Comparison of ENCODE assay signal across 17 cellular contexts in the genomic region with DNA sequence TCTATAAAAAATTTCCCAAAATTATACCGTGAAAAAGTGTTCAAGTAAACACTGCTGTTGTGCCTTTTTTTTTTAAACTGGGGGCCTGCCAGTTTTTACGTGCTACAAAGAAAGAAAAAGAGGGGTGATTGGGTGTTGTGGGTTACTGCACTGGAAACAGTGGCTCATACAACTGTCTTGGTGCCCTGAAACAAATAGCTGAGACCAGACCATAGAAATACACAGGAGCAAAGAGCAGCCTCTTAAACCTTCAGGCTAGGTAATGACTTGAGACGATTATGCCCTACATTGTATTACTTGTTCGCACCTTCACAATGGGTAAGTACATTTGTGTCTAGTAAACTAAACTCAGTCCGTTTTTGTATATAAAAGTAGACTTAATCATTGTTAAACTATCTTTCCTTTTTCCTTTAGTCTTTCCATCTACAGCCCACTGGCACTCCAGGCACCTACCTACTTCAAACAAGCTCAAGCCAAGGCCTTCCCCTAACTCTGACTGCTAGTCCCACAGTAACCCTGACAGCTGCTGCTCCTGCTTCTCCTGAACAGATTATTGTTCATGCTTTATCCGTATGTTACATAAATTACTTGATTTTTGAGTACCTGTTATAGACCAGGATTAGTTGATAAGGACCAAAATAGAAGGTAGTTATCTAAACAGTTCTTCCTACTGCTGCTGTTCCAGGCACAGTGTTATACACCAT. TPM values are rescaled to one million over a fixed set of nuclear protein-coding genes. Genes with fewer than 3 reads are reported as not detected.
DNase-seq lines count a peak whose midpoint lies in the region; ATAC-seq, FAIRE-seq and TF ChIP-seq lines count a peak whose summit lies in the region.
"Had no signal": no experiment of that assay in that cellular context is flagged by ENCODE, and none has a peak within 500 bp of the region (broad histone marks: within the 10 kb centered on the region; RNA-seq: fewer than 3 reads in every experiment).

No MANE protein-coding gene starts in this region.

- POLR2A ChIA-PET in CD4-positive, alpha-beta memory T cell (lab: Charles Lee; ENCODE audit: partially characterized antibody), result interaction anchor here (1.0 to 4.5 kb wide), 6 partner anchors 11 to 40 kb away, joined by 3 to 25 read pairs (median 6); a partner anchor contains a TSS
- POLR2A ChIA-PET in naive thymus-derived CD8-positive, alpha-beta T cell (lab: Charles Lee), result interaction anchor here (0.9 to 2.8 kb wide), 3 partner anchors 9 to 27 kb away, joined by 3 to 16 read pairs (median 8); a partner anchor contains a TSS

- intact Hi-C loops in CD4-positive, alpha-beta memory T cell (cut with micrococcal nuclease), result no loop called here
- intact Hi-C loops in activated T-helper 1 cell treated with anti-CD3 and anti-CD28 coated beads, Interleukin-12 subunit alpha, Interleukin-12 subunit beta, Interleukin-2, Interleukin-4 antibody, amounts not matched to agents 30 ng/mL and 10 ng/mL and 1 ng/mL, durations not matched to agents 14 hours and 24 hours and 36 hours (cut with micrococcal nuclease), result no loop called here
- intact Hi-C loops in upper lobe of right lung (cut with DNase I), result no loop called here
- intact Hi-C loops in prostate gland (cut with DNase I), result no loop called here

- peaks cover 55% of the 10 kb centered on the region for H3K36me3 ChIP-seq in CD4-positive, alpha-beta memory T cell (ENCODE audit: insufficient read depth, low read length)
- H3K36me3 ChIP-seq in upper lobe of right lung (peaks cover 99% of the 10 kb centered on the region), prostate gland (no peaks in the 10 kb centered on the region)

- H3K27me3 ChIP-seq in CD4-positive, alpha-beta memory T cell (ENCODE audit: insufficient read depth, low read length), result no peaks in the 10 kb centered on the region
- H3K27me3 ChIP-seq in upper lobe of right lung (no peaks in the 10 kb centered on the region), prostate gland (replicated peaks; ENCODE audit: insufficient read depth) (no peaks in the 10 kb centered on the region)

- FAIRE-seq in GM12892 (lab: Jason Lieb, UNC), result peak; percentile 67

- no peak overlapping the region for H3K27ac ChIP-seq in CD4-positive, alpha-beta memory T cell (ENCODE audit: low read depth, low read length)
- H3K27ac ChIP-seq in upper lobe of right lung, result no peak overlapping the region
- H3K27ac ChIP-seq in prostate gland, result no peak overlapping the region
- H3K27ac ChIP-seq: KMS-11, left ventricle myocardium inferior had no signal

- no peaks in the 10 kb centered on the region for H3K9me3 ChIP-seq in CD4-positive, alpha-beta memory T cell (ENCODE audit: control insufficient read depth in 1 of 2, low read length in 2 of 2)
- no peaks in the 10 kb centered on the region for H3K9me3 ChIP-seq in upper lobe of right lung
- H3K9me3 ChIP-seq in prostate gland, result no peaks in the 10 kb centered on the region
- H3K9me3 ChIP-seq: left ventricle myocardium inferior had no signal

- CTCF ChIA-PET in CD4-positive, alpha-beta memory T cell (lab: Charles Lee; ENCODE audit: partially characterized antibody), result interaction anchor here (0.8 to 1.5 kb wide), 3 partner anchors 11 to 23 kb away, joined by 3 to 5 read pairs (median 3); no protein-coding TSS in a partner anchor

- no peak for DNase-seq in CD4-positive, alpha-beta memory T cell
- DNase-seq in GM12892 (ENCODE audit: insufficient read length) (no peak), upper lobe of right lung (no peak), prostate gland (ENCODE audit: low spot score) (no peak)
- DNase-seq in activated T-helper 1 cell treated with anti-CD3 and anti-CD28 coated beads, Interleukin-12 subunit alpha, Interleukin-12 subunit beta, Interleukin-2, Interleukin-4 antibody, amounts not matched to agents 30 ng/mL and 10 ng/mL and 1 ng/mL, durations not matched to agents 14 hours and 24 hours and 36 hours (ENCODE audit: low spot score), result no peak
- DNase-seq in naive thymus-derived CD8-positive, alpha-beta T cell, result no peak
- DNase-seq: activated T-cell treated with anti-CD3 and anti-CD28 coated beads, Interleukin-2, amount 50 U/mL, for 4 hours; DMS153; foreskin melanocyte; H7; left ventricle myocardium inferior; NCI-H510A treated with DMSO at 0.1 percent for 48 hours; SHP77; stimulated activated CD4-positive, alpha-beta T cell treated with anti-CD3 and anti-CD28 coated beads, Interleukin-1b, Interleukin-23, amount 100 ng/mL, for 48 hours; T-helper 9 cell had no signal

- TF ChIP-seq CTCF in upper lobe of right lung (IDR thresholded peaks at IDR 0.05) (no peak), prostate gland (IDR thresholded peaks at IDR 0.05) (no peak)

- H3K27ac Mint-ChIP-seq in CD4-positive, alpha-beta memory T cell, result peak overlapping the region; percentile 32 to 89 (median 52)
- H3K27ac Mint-ChIP-seq in activated T-helper 1 cell treated with anti-CD3 and anti-CD28 coated beads, Interleukin-12 subunit alpha, Interleukin-12 subunit beta, Interleukin-2, Interleukin-4 antibody, amounts not matched to agents 30 ng/mL and 10 ng/mL and 1 ng/mL, durations not matched to agents 14 hours and 24 hours and 36 hours, result peak overlapping the region; percentile 32
- peak overlapping the region; percentile 10 to 87 (median 74) for H3K27ac Mint-ChIP-seq in naive thymus-derived CD8-positive, alpha-beta T cell

- peaks cover 23 to 35% (median 27%) of the 10 kb centered on the region in 4 donors for H3K4me1 Mint-ChIP-seq in CD4-positive, alpha-beta memory T cell
- peaks cover 17% of the 10 kb centered on the region for H3K4me1 Mint-ChIP-seq in activated T-helper 1 cell treated with anti-CD3 and anti-CD28 coated beads, Interleukin-12 subunit alpha, Interleukin-12 subunit beta, Interleukin-2, Interleukin-4 antibody, amounts not matched to agents 30 ng/mL and 10 ng/mL and 1 ng/mL, durations not matched to agents 14 hours and 24 hours and 36 hours (ENCODE audit: low read depth)
- H3K4me1 Mint-ChIP-seq in naive thymus-derived CD8-positive, alpha-beta T cell, result peaks cover 22 to 45% (median 37%) of the 10 kb centered on the region in 4 donors

- H3K4me3 ChIP-seq in CD4-positive, alpha-beta memory T cell (ENCODE audit: low read length in 2 of 2), result no peak overlapping the region
- no peak overlapping the region for H3K4me3 ChIP-seq in upper lobe of right lung
- H3K4me3 ChIP-seq in prostate gland, result no peak overlapping the region
- H3K4me3 ChIP-seq: left ventricle myocardium inferior had no signal

- no peak overlapping the region for H3K4me3 Mint-ChIP-seq in CD4-positive, alpha-beta memory T cell
- no peak overlapping the region for H3K4me3 Mint-ChIP-seq in activated T-helper 1 cell treated with anti-CD3 and anti-CD28 coated beads, Interleukin-12 subunit alpha, Interleukin-12 subunit beta, Interleukin-2, Interleukin-4 antibody, amounts not matched to agents 30 ng/mL and 10 ng/mL and 1 ng/mL, durations not matched to agents 14 hours and 24 hours and 36 hours
- H3K4me3 Mint-ChIP-seq in naive thymus-derived CD8-positive, alpha-beta T cell, result no peak overlapping the region
- H3K4me3 Mint-ChIP-seq: activated T-cell treated with anti-CD3 and anti-CD28 coated beads, Interleukin-2, amount 50 U/mL, for 4 hours had no signal

- peak; percentile 53; the same call in 1 of the 2 replicates for TF ChIP-seq POLR2A in GM12892 (IDR thresholded peaks at IDR 0.05; ENCODE audit: low read depth, low read length)
- no peak for TF ChIP-seq POLR2A in prostate gland (IDR thresholded peaks at IDR 0.05)

- no peaks in the 10 kb centered on the region for H3K27me3 Mint-ChIP-seq in CD4-positive, alpha-beta memory T cell
- no peaks in the 10 kb centered on the region for H3K27me3 Mint-ChIP-seq in activated T-helper 1 cell treated with anti-CD3 and anti-CD28 coated beads, Interleukin-12 subunit alpha, Interleukin-12 subunit beta, Interleukin-2, Interleukin-4 antibody, amounts not matched to agents 30 ng/mL and 10 ng/mL and 1 ng/mL, durations not matched to agents 14 hours and 24 hours and 36 hours (ENCODE audit: insufficient read depth)
- H3K27me3 Mint-ChIP-seq in naive thymus-derived CD8-positive, alpha-beta T cell, result no peaks in the 10 kb centered on the region

- 65% methylated on average over 6 of the region's 6 CpGs for WGBS in prostate gland

- peak; percentile 14 to 24 for ATAC-seq in naive thymus-derived CD8-positive, alpha-beta T cell
- no peak for ATAC-seq in upper lobe of right lung
- no peak for ATAC-seq in HG03442 (IDR thresholded peaks at IDR 0.05; ENCODE audit: unreplicated experiment)
- ATAC-seq: activated T-cell treated with anti-CD3 and anti-CD28 coated beads, Interleukin-2, amount 50 U/mL, for 4 hours had no signal

- H3K9me3 Mint-ChIP-seq in CD4-positive, alpha-beta memory T cell, result no peaks in the 10 kb centered on the region
- no peaks in the 10 kb centered on the region for H3K9me3 Mint-ChIP-seq in activated T-helper 1 cell treated with anti-CD3 and anti-CD28 coated beads, Interleukin-12 subunit alpha, Interleukin-12 subunit beta, Interleukin-2, Interleukin-4 antibody, amounts not matched to agents 30 ng/mL and 10 ng/mL and 1 ng/mL, durations not matched to agents 14 hours and 24 hours and 36 hours
- no peaks in the 10 kb centered on the region for H3K9me3 Mint-ChIP-seq in naive thymus-derived CD8-positive, alpha-beta T cell
- H3K9me3 Mint-ChIP-seq: activated T-cell treated with anti-CD3 and anti-CD28 coated beads, Interleukin-2, amount 50 U/mL, for 4 hours had no signal

- peaks cover 41 to 84% of the 10 kb centered on the region in 2 donors for H3K36me3 Mint-ChIP-seq in CD4-positive, alpha-beta memory T cell
- peaks cover 57% of the 10 kb centered on the region for H3K36me3 Mint-ChIP-seq in activated T-helper 1 cell treated with anti-CD3 and anti-CD28 coated beads, Interleukin-12 subunit alpha, Interleukin-12 subunit beta, Interleukin-2, Interleukin-4 antibody, amounts not matched to agents 30 ng/mL and 10 ng/mL and 1 ng/mL, durations not matched to agents 14 hours and 24 hours and 36 hours (ENCODE audit: low read depth)
- peaks cover 0 to 83% (median 13%) of the 10 kb centered on the region in 3 donors for H3K36me3 Mint-ChIP-seq in naive thymus-derived CD8-positive, alpha-beta T cell

- H3K4me1 ChIP-seq in CD4-positive, alpha-beta memory T cell (ENCODE audit: insufficient read depth, low read length), result peaks cover 10% of the 10 kb centered on the region
- H3K4me1 ChIP-seq in upper lobe of right lung (no peaks in the 10 kb centered on the region), prostate gland (replicated peaks) (no peaks in the 10 kb centered on the region)
- H3K4me1 ChIP-seq: left ventricle myocardium inferior had no signal

RNA-seq across cellular contexts. Expression of a gene that starts 26.6 kb away (rescaled TPM):
- total RNA-seq in CD4-positive, alpha-beta memory T cell, result 100 to 1,000 TPM; 103 to 105 TPM
- polyA plus RNA-seq in CD4-positive, alpha-beta memory T cell, result 10 to 100 TPM; 81.3 to 90.4 TPM
- 125 TPM for polyA plus RNA-seq in GM12892 (2012; ENCODE audit: missing spikeins)
- 49.2 and 50.5 TPM in 2 replicates for total RNA-seq in activated T-helper 1 cell treated with anti-CD3 and anti-CD28 coated beads, Interleukin-12 subunit alpha, Interleukin-12 subunit beta, Interleukin-2, Interleukin-4 antibody, amounts not matched to agents 30 ng/mL and 10 ng/mL and 1 ng/mL, durations not matched to agents 14 hours and 24 hours and 36 hours
- total RNA-seq in naive thymus-derived CD8-positive, alpha-beta T cell, result 100 to 1,000 TPM; 136 to 138 TPM
- 10 to 100 TPM; 79.3 to 89.5 (median 82.0) TPM for polyA plus RNA-seq in naive thymus-derived CD8-positive, alpha-beta T cell
- total RNA-seq in upper lobe of right lung (108 TPM), prostate gland (10 to 100 TPM; 23.3 to 39.7 TPM)

RNA-seq across cellular contexts. Expression of a gene that starts 40.7 kb away (rescaled TPM):
- total RNA-seq in CD4-positive, alpha-beta memory T cell, result 100 to 1,000 TPM; 173 to 183 TPM
- 10 to 100 TPM; 13.2 to 28.5 TPM for polyA plus RNA-seq in CD4-positive, alpha-beta memory T cell
- 75.5 TPM for polyA plus RNA-seq in GM12892 (2012; ENCODE audit: missing spikeins)
- total RNA-seq in activated T-helper 1 cell treated with anti-CD3 and anti-CD28 coated beads, Interleukin-12 subunit alpha, Interleukin-12 subunit beta, Interleukin-2, Interleukin-4 antibody, amounts not matched to agents 30 ng/mL and 10 ng/mL and 1 ng/mL, durations not matched to agents 14 hours and 24 hours and 36 hours, result 103 and 116 TPM in 2 replicates
- total RNA-seq in naive thymus-derived CD8-positive, alpha-beta T cell, result 100 to 1,000 TPM; 175 to 181 TPM
- polyA plus RNA-seq in naive thymus-derived CD8-positive, alpha-beta T cell, result 10 to 100 TPM; 22.2 to 33.5 (median 23.2) TPM
- 82.8 TPM for total RNA-seq in upper lobe of right lung
- total RNA-seq in prostate gland, result 100 to 1,000 TPM in 1 of 2 donors, 10 to 100 TPM in 1; 30.7 to 100 TPM

Comparison
In these comparisons a context has a peak if more than half of its experiments do, and no peak if none do; other contexts are left out.
1. ATAC-seq: peak in naive thymus-derived CD8-positive, alpha-beta T cell (2 of 2); none in upper lobe of right lung (single experiment) and HG03442 (single experiment).
2. Peak in every context shown above with its lines, with median percentiles within 50 percentile points of each other: H3K27ac Mint-ChIP-seq.